Comparison of ENCODE assay signal across 9 cellular contexts in the genomic region with DNA sequence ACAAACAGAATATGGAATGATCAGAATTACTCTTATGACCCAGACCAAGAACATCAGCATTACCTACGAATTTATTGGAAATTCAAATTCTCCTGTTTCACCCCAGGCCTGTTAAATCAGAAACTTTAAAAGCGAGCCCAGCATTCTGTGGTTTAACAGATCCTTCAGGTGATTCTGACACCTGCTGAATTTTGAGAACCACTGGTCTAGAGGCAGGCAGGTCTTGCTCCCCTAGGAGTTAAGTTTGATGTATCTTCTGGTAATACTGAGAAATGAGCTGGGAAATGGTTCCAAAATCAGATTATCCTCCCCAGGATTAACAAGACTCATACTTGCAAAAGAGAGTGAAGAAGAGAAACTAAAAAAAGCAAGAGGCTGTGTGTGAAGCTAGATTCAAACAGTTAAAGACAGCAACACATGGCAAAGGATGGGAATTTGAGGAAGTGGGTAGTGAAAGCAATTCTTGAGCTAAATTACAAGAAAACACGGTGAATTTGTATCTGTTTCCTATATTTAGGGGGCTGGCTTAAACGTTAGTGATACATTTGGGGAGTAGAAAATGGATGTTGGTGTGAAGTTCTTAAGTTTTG.
A peak's percentile ranks its signal among the peaks of the same experiment; 100 is the strongest.
DNase-seq lines count a peak whose midpoint lies in the region; TF ChIP-seq lines count a peak whose summit lies in the region.
"Had no signal": no experiment of that assay in that cellular context is flagged by ENCODE, and none has a peak within 500 bp of the region (broad histone marks: within the 10 kb centered on the region; RNA-seq: fewer than 3 reads in every experiment).

No MANE protein-coding gene starts in this region.

- POLR2A ChIA-PET in MCF 10A (lab: Yijun Ruan, JAX): no interaction called here

- H2AFZ ChIP-seq in mammary epithelial cell (ENCODE audit: low read depth, low read length): no peak overlapping the region

- TF ChIP-seq CTCF in MCF 10A (IDR thresholded peaks at IDR 0.05; ENCODE audit: unreplicated experiment): no peak
- no peak for TF ChIP-seq CTCF in mammary epithelial cell (conservative IDR thresholded peaks at IDR 0.05 in 1 of 2, IDR thresholded peaks at IDR 0.05 in 1 of 2; ENCODE audit: extremely low read depth in 1 of 2, insufficient read depth in 1 of 2, low read depth in 1 of 2, low read length in 2 of 2)
- TF ChIP-seq CTCF in coronary artery (IDR thresholded peaks at IDR 0.05): no peak

- H3K27ac Mint-ChIP-seq in MCF 10A (ENCODE audit: low read depth, unreplicated experiment): peak overlapping the region; percentile 54
- peak overlapping the region in 2 of 3 donors; percentile 45 to 61 for H3K27ac Mint-ChIP-seq in IgD-negative memory B cell

- H3K79me2 ChIP-seq in mammary epithelial cell (ENCODE audit: insufficient read depth, low read length): peaks cover 98% of the 10 kb centered on the region

- H3K4me3 Mint-ChIP-seq in MCF 10A (ENCODE audit: unreplicated experiment): no peak overlapping the region
- peak overlapping the region in 2 of 4 donors; percentile 48 to 64 for H3K4me3 Mint-ChIP-seq in IgD-negative memory B cell

- H3K36me3 ChIP-seq in mammary epithelial cell (ENCODE audit: insufficient read depth, low read length) (peaks cover 30% of the 10 kb centered on the region), adipocyte (ENCODE audit: control insufficient read depth, insufficient read depth, low read length, severe bottlenecking) (peaks cover 15% of the 10 kb centered on the region)

- H3K27ac ChIP-seq in mammary epithelial cell (ENCODE audit: insufficient read depth, low read depth, low read length) (no peak overlapping the region), coronary artery (peak overlapping the region in 1 of 2 donors; percentile 36)

- intact Hi-C loops in MCF 10A (cut with micrococcal nuclease): no loop called here
- intact Hi-C loops in mammary epithelial cell (cut with micrococcal nuclease): no loop called here

- no peaks in the 10 kb centered on the region for H3K27me3 Mint-ChIP-seq in MCF 10A (ENCODE audit: insufficient read depth, unreplicated experiment)
- H3K27me3 Mint-ChIP-seq in IgD-negative memory B cell: no peaks in the 10 kb centered on the region

- H3K27me3 ChIP-seq in mammary epithelial cell (ENCODE audit: insufficient read depth, low read length) (no peaks in the 10 kb centered on the region), adipocyte (replicated peaks; ENCODE audit: control insufficient read depth, insufficient read depth, low read length) (no peaks in the 10 kb centered on the region)

- H3K9me3 ChIP-seq in mammary epithelial cell (replicated peaks; ENCODE audit: insufficient read depth, low read length) (no peaks in the 10 kb centered on the region), adipocyte (ENCODE audit: control insufficient read depth, low read length) (no peaks in the 10 kb centered on the region)

- H3K36me3 Mint-ChIP-seq in MCF 10A (ENCODE audit: insufficient read depth, unreplicated experiment) (peaks cover 51% of the 10 kb centered on the region), IgD-negative memory B cell (peaks cover 11% of the 10 kb centered on the region)

- no peak overlapping the region for H3K4me2 ChIP-seq in mammary epithelial cell (ENCODE audit: insufficient read depth, low read depth, low read length)

- CTCF ChIA-PET in MCF 10A (lab: Yijun Ruan, JAX): interaction anchor here (0.5 to 1.1 kb wide), 2 partner anchors 66 to 232 kb away, joined by 3 read pairs; partner anchors contain the start of gene RPP14
- CTCF ChIA-PET in mammary epithelial cell (lab: Charles Lee; ENCODE audit: low non-redundant PET): no interaction called here

- H3K9me3 Mint-ChIP-seq in MCF 10A (ENCODE audit: unreplicated experiment) (no peaks in the 10 kb centered on the region), IgD-negative memory B cell (no peaks in the 10 kb centered on the region)

- 96% methylated on average over 4 of the region's 4 CpGs for WGBS in mammary epithelial cell (ENCODE audit: low coverage, missing lambda C conversion rate)

- DNase-seq in MCF 10A (ENCODE audit: unreplicated experiment): no peak
- no peak for DNase-seq in mammary epithelial cell
- no peak for DNase-seq in adipocyte (ENCODE audit: low read depth)
- no peak for DNase-seq in activated effector memory CD4-positive, alpha-beta T cell treated with Interleukin-2 at 50 U/mL for 16 hours
- no peak for DNase-seq in coronary artery (ENCODE audit: low spot score)
- no peak for DNase-seq in A172 (ENCODE audit: low spot score)
- DNase-seq in T1000 (lab: John Stamatoyannopoulos, UW): no peak
- DNase-seq: NCI-H1436 had no signal

- in situ Hi-C loops in mammary epithelial cell (cut with MboI; ENCODE audit: low sequenced_read_pairs in 2 of 2): no loop called here

- no peak overlapping the region for H3K9ac ChIP-seq in mammary epithelial cell (ENCODE audit: insufficient read depth, low read length)
- H3K9ac ChIP-seq in adipocyte (ENCODE audit: low read length): peak overlapping the region; percentile 27

- H3K4me3 ChIP-seq in mammary epithelial cell (replicated peaks in 1 of 3; ENCODE audit: insufficient read depth in 1 of 3, low read depth in 2 of 3, low read length in 3 of 3) (no peak overlapping the region), adipocyte (ENCODE audit: low read length) (no peak overlapping the region), coronary artery (no peak overlapping the region)

- peaks cover 46% of the 10 kb centered on the region for H4K20me1 ChIP-seq in mammary epithelial cell (ENCODE audit: insufficient read depth, low read length)

- BruUV-seq in MCF 10A (replicated peaks; lab: Mats Ljungman, UMichigan): no TSS peak
- BruUV-seq in mammary epithelial cell (replicated peaks; lab: Mats Ljungman, UMichigan): no TSS peak

- peaks cover 16% of the 10 kb centered on the region for H3K4me1 Mint-ChIP-seq in MCF 10A (ENCODE audit: insufficient read depth, unreplicated experiment)
- H3K4me1 Mint-ChIP-seq in IgD-negative memory B cell: peaks cover 21 to 31% (median 22%) of the 10 kb centered on the region in 3 donors

- dilution Hi-C loops in mammary epithelial cell (cut with HindIII; ENCODE audit: low sequenced_read_pairs): no loop called here

- no peaks in the 10 kb centered on the region for H3K4me1 ChIP-seq in mammary epithelial cell (ENCODE audit: insufficient read depth, low read length)
- peaks cover 32% of the 10 kb centered on the region for H3K4me1 ChIP-seq in adipocyte (ENCODE audit: control insufficient read depth, insufficient read depth, low read length)
